15 cellular contexts compared by ENCODE assay signal in genomic region chr1:29650041-29650400, GRCh38.
DNase-seq lines count a peak whose midpoint lies in the region; ATAC-seq and TF ChIP-seq lines count a peak whose summit lies in the region.
"Had no signal": no experiment of that assay in that cellular context is flagged by ENCODE, and none has a peak within 500 bp of the region (broad histone marks: within the 10 kb centered on the region; RNA-seq: fewer than 3 reads in every experiment).

No MANE protein-coding gene starts in this region.

- H2AFZ ChIP-seq in PC-3 (ENCODE audit: low read length): peak overlapping the region; percentile 58

- POLR2A ChIA-PET in PC-3 (lab: Charles Lee; ENCODE audit: unreplicated experiment): no interaction called here

- ATAC-seq in PC-3: peak; percentile 67
- ATAC-seq in sciatic nerve: no peak
- ATAC-seq in HG03039 (IDR thresholded peaks at IDR 0.05; ENCODE audit: unreplicated experiment): no peak
- ATAC-seq in left ventricle myocardium superior: no peak
- ATAC-seq: gastroesophageal sphincter, psoas muscle had no signal

- H4K20me1 ChIP-seq in PC-3 (ENCODE audit: low read length): no peaks in the 10 kb centered on the region

- H3K4me1 ChIP-seq in PC-3 (ENCODE audit: insufficient read depth, low read length): peaks cover 34% of the 10 kb centered on the region
- H3K4me1 ChIP-seq: esophagus muscularis mucosa, gastroesophageal sphincter, psoas muscle had no signal

- BruUV-seq in PC-3 (replicated peaks; lab: Mats Ljungman, UMichigan): no TSS peak

- peak; percentile 1 for DNase-seq in activated CD4-positive, alpha-beta T cell treated with anti-CD3 and anti-CD28 coated beads for 1 hour
- no peak for DNase-seq in activated CD4-positive, alpha-beta T cell treated with anti-CD3 and anti-CD28 coated beads for 4 hours
- DNase-seq in PC-3 (peak; percentile 66), caudate nucleus (lab: John Stamatoyannopoulos, UW) (peak in 42 of 61 donors; percentile 4 to 89 (median 48)), sciatic nerve (ENCODE audit: low spot score) (peak; percentile 26), RPMI8226 (no peak), left ventricle myocardium superior (no peak)
- DNase-seq: activated CD4-positive, CD25-positive, alpha-beta regulatory T cell; NCI-H187; NCI-H510A; psoas muscle had no signal

- H3K79me2 ChIP-seq in PC-3 (ENCODE audit: low read length): no peaks in the 10 kb centered on the region

- no peaks in the 10 kb centered on the region for H3K36me3 ChIP-seq in PC-3 (ENCODE audit: low read depth, low read length)
- H3K36me3 ChIP-seq: esophagus muscularis mucosa, gastroesophageal sphincter had no signal

- H3K4me3 ChIP-seq in PC-3 (ENCODE audit: low read length): peak overlapping the region; percentile 4; the same call in 1 of the 2 replicates
- H3K4me3 ChIP-seq: esophagus muscularis mucosa, gastroesophageal sphincter, psoas muscle had no signal

- H3K9me2 ChIP-seq in PC-3 (replicated peaks; ENCODE audit: low read length): no peaks in the 10 kb centered on the region

- intact Hi-C loops in PC-3 (cut with micrococcal nuclease): loop anchor here (5.0 kb wide), 1 partner anchor 138 kb away; no protein-coding TSS in a partner anchor
- intact Hi-C loops in sciatic nerve (cut with DNase I): no loop called here
- intact Hi-C loops in left ventricle myocardium superior (cut with micrococcal nuclease): no loop called here

- CTCF ChIA-PET in PC-3 (lab: Charles Lee): interaction anchor here (0.5 kb wide), 1 partner anchor 59 kb away, joined by 3 read pairs; no protein-coding TSS in a partner anchor

- no peak for TF ChIP-seq CTCF in PC-3 (conservative IDR thresholded peaks at IDR 0.05; ENCODE audit: low read depth, low read length)

- H3K27ac ChIP-seq in PC-3 (ENCODE audit: low read length) (peak overlapping the region; percentile 78), caudate nucleus (ENCODE audit: low read depth, low read length) (no peak overlapping the region)
- H3K27ac ChIP-seq: C4-2B, esophagus muscularis mucosa, gastroesophageal sphincter, psoas muscle had no signal

- no peaks in the 10 kb centered on the region for H3F3A ChIP-seq in PC-3 (ENCODE audit: low read length, unreplicated experiment)

- peak overlapping the region; percentile 50 for H3K4me2 ChIP-seq in PC-3 (ENCODE audit: low read length)

- no peaks in the 10 kb centered on the region for H3K9me3 ChIP-seq in PC-3 (ENCODE audit: low read length)
- H3K9me3 ChIP-seq: esophagus muscularis mucosa, gastroesophageal sphincter, psoas muscle had no signal

- peak overlapping the region; percentile 26; the same call in 1 of the 2 replicates for H3K9ac ChIP-seq in PC-3 (ENCODE audit: low read length)

- no peaks in the 10 kb centered on the region for H3K27me3 ChIP-seq in PC-3 (ENCODE audit: low read length)

Comparison
In these comparisons a context has a peak if more than half of its experiments do, and no peak if none do; other contexts are left out.
1. DNase-seq: peak in activated CD4-positive, alpha-beta T cell treated with anti-CD3 and anti-CD28 coated beads for 1 hour (single experiment), PC-3 (single experiment), caudate nucleus (42 of 61) and sciatic nerve (single experiment); none in activated CD4-positive, alpha-beta T cell treated with anti-CD3 and anti-CD28 coated beads for 4 hours (0 of 2), RPMI8226 (single experiment) and left ventricle myocardium superior (single experiment).